ENCODE assay signal across 25 cellular contexts in the genomic region with DNA sequence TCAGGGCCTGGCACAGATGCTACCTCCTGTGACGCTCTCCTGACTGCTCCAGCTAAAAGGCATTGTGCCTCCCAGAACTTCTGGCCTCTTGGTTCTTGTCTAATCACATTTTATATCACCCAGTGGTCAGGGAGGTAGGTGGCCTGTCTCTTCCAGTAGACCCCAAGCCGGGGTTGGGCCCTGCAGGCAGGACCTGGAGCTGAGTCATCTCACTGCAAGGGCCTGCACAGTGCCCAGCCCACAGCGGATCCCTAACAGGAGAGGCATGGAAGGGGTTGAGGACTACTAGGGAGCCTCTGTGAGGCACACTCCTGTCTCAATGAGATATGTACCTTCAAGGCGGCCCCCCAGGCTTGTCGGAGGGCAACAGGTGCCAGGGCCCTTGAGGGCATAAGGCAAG. TPM values are rescaled to one million over a fixed set of nuclear protein-coding genes. Genes with fewer than 3 reads are reported as not detected.
DNase-seq lines count a peak whose midpoint lies in the region; ATAC-seq and TF ChIP-seq lines count a peak whose summit lies in the region.
"Had no signal": no experiment of that assay in that cellular context is flagged by ENCODE, and none has a peak within 500 bp of the region (broad histone marks: within the 10 kb centered on the region; RNA-seq: fewer than 3 reads in every experiment).

No MANE protein-coding gene starts in this region.

- 87 to 95% (median 93%) methylated on average over 4 to 5 of the region's 5 CpGs for WGBS in adrenal gland, 4 donors
- 100% methylated on average over 5 of the region's 5 CpGs for WGBS in esophagus muscularis mucosa

- peaks cover 32% of the 10 kb centered on the region for H3K4me1 Mint-ChIP-seq in activated CD8-positive, alpha-beta memory T cell treated with anti-CD3 and anti-CD28 coated beads, Interleukin-2, amount 10 ng/mL, durations not matched to agents 7 days and 5 days
- peaks cover 68% of the 10 kb centered on the region for H3K4me1 Mint-ChIP-seq in neural crest cell

- H3K4me3 ChIP-seq in HUES6 (ENCODE audit: low read depth, low read length) (no peak overlapping the region), adrenal gland (no peak overlapping the region), esophagus muscularis mucosa (no peak overlapping the region), MM.1S (ENCODE audit: low read length) (no peak overlapping the region)
- H3K4me3 ChIP-seq: MG63, ovary, stomach had no signal

- H3K36me3 ChIP-seq in HUES6 (ENCODE audit: control insufficient read depth, insufficient read depth, low read length), result peaks cover 74% of the 10 kb centered on the region
- peaks cover 0 to 74% of the 10 kb centered on the region in 2 donors for H3K36me3 ChIP-seq in adrenal gland (replicated peaks in 1 of 2)
- H3K36me3 ChIP-seq in esophagus muscularis mucosa, result peaks cover 56 to 78% (median 75%) of the 10 kb centered on the region in 4 donors
- H3K36me3 ChIP-seq in MM.1S (replicated peaks; ENCODE audit: insufficient read depth, low read length), result no peaks in the 10 kb centered on the region
- H3K36me3 ChIP-seq: ovary had no signal

- no peaks in the 10 kb centered on the region for H3K9me2 ChIP-seq in MM.1S (replicated peaks; ENCODE audit: insufficient read depth, low read length)
- H3K9me2 ChIP-seq: SK-N-SH had no signal

- H3K4me2 ChIP-seq in MM.1S (ENCODE audit: low read depth, low read length), result no peak overlapping the region

- no peak overlapping the region for H3K4me3 Mint-ChIP-seq in activated CD8-positive, alpha-beta memory T cell treated with anti-CD3 and anti-CD28 coated beads, Interleukin-2, amount 10 ng/mL, durations not matched to agents 7 days and 5 days
- no peak overlapping the region for H3K4me3 Mint-ChIP-seq in neural crest cell

- no peak for TF ChIP-seq EP300 in esophagus muscularis mucosa (IDR thresholded peaks at IDR 0.05)

- TF ChIP-seq POLR2A in adrenal gland (IDR thresholded peaks at IDR 0.05) (no peak), esophagus muscularis mucosa (IDR thresholded peaks at IDR 0.05; ENCODE audit: low read depth) (no peak)

- TF ChIP-seq CTCF in adrenal gland (IDR thresholded peaks at IDR 0.05), result no peak
- no peak for TF ChIP-seq CTCF in neural crest cell (conservative IDR thresholded peaks at IDR 0.05)
- no peak for TF ChIP-seq CTCF in esophagus muscularis mucosa (IDR thresholded peaks at IDR 0.05)
- no peak for TF ChIP-seq CTCF in MM.1S (IDR thresholded peaks at IDR 0.05; ENCODE audit: low read length)

- CTCF ChIA-PET in activated CD8-positive, alpha-beta memory T cell treated with anti-CD3 and anti-CD28 coated beads, Interleukin-2, amount 10 ng/mL, durations not matched to agents 7 days and 5 days (lab: Charles Lee), result interaction anchor here (0.8 kb wide), 1 partner anchor 11 kb away, joined by 4 read pairs; no protein-coding TSS in a partner anchor

- no peaks in the 10 kb centered on the region for H4K20me1 ChIP-seq in MM.1S (ENCODE audit: insufficient read depth, low read length)

- H3K9ac ChIP-seq in HUES6 (ENCODE audit: low read length), result peak overlapping the region; percentile 73
- H3K9ac ChIP-seq in MM.1S (ENCODE audit: low read length), result no peak overlapping the region

- H3K27me3 Mint-ChIP-seq in activated CD8-positive, alpha-beta memory T cell treated with anti-CD3 and anti-CD28 coated beads, Interleukin-2, amount 10 ng/mL, durations not matched to agents 7 days and 5 days, result no peaks in the 10 kb centered on the region
- no peaks in the 10 kb centered on the region for H3K27me3 Mint-ChIP-seq in neural crest cell (ENCODE audit: low read depth)

- H3K9me3 ChIP-seq in HUES6 (ENCODE audit: control insufficient read depth, insufficient read depth, low read depth, low read length) (no peaks in the 10 kb centered on the region), adrenal gland (replicated peaks in 1 of 3) (no peaks in the 10 kb centered on the region), esophagus muscularis mucosa (no peaks in the 10 kb centered on the region), MM.1S (replicated peaks; ENCODE audit: insufficient read depth, low read length) (no peaks in the 10 kb centered on the region)
- H3K9me3 ChIP-seq: BE2C, MG63, ovary, SK-N-SH, stomach had no signal

- intact Hi-C loops in adrenal gland (cut with DNase I), result no loop called here
- intact Hi-C loops in esophagus muscularis mucosa (cut with DNase I), result no loop called here

- peaks cover 25% of the 10 kb centered on the region for H3K79me2 ChIP-seq in MM.1S (ENCODE audit: low read length)

- DNase-seq in activated CD8-positive, alpha-beta memory T cell treated with anti-CD3 and anti-CD28 coated beads, Interleukin-2, amount 10 ng/mL, durations not matched to agents 7 days and 5 days, result no peak
- no peak for DNase-seq in activated CD8-positive, alpha-beta memory T cell treated with anti-CD3 and anti-CD28 coated beads for 24 hours
- DNase-seq in adrenal gland (no peak), neural crest cell (ENCODE audit: low read depth, low spot score) (no peak), esophagus muscularis mucosa (ENCODE audit: extremely low spot score) (no peak), MM.1S (no peak)
- DNase-seq: 8988T; aorta; BE2C; effector CD8-positive, alpha-beta T cell; glutamatergic neuron; left ventricle myocardium superior; MG63; NCI-H1436 treated with DMSO at 0.1 percent for 48 hours; NCI-H82; ovary; SK-N-SH; stomach had no signal

- H3K27ac Mint-ChIP-seq in activated CD8-positive, alpha-beta memory T cell treated with anti-CD3 and anti-CD28 coated beads, Interleukin-2, amount 10 ng/mL, durations not matched to agents 7 days and 5 days, result peak overlapping the region; percentile 30
- peak overlapping the region; percentile 39 for H3K27ac Mint-ChIP-seq in neural crest cell (ENCODE audit: unreplicated experiment)

- H3K4me1 ChIP-seq in HUES6 (ENCODE audit: control insufficient read depth, insufficient read depth, low read length) (peaks cover 81% of the 10 kb centered on the region), adrenal gland (replicated peaks in 1 of 2) (peaks cover 11 to 49% of the 10 kb centered on the region in 2 donors), esophagus muscularis mucosa (peaks cover 50 to 64% (median 54%) of the 10 kb centered on the region in 4 donors), MM.1S (ENCODE audit: low read length) (peaks cover 9% of the 10 kb centered on the region)

- H2AFZ ChIP-seq in MM.1S (ENCODE audit: low read length), result no peak overlapping the region

- H3K36me3 Mint-ChIP-seq in activated CD8-positive, alpha-beta memory T cell treated with anti-CD3 and anti-CD28 coated beads, Interleukin-2, amount 10 ng/mL, durations not matched to agents 7 days and 5 days, result peaks cover 52% of the 10 kb centered on the region
- peaks cover 14% of the 10 kb centered on the region for H3K36me3 Mint-ChIP-seq in neural crest cell (ENCODE audit: low read depth)

- no peaks in the 10 kb centered on the region for H3K27me3 ChIP-seq in HUES6 (ENCODE audit: control insufficient read depth, insufficient read depth, low read length)
- no peaks in the 10 kb centered on the region for H3K27me3 ChIP-seq in adrenal gland
- H3K27me3 ChIP-seq in esophagus muscularis mucosa, result no peaks in the 10 kb centered on the region
- H3K27me3 ChIP-seq in MM.1S (replicated peaks; ENCODE audit: insufficient read depth, low read length), result no peaks in the 10 kb centered on the region
- H3K27me3 ChIP-seq: BE2C, MG63, ovary, stomach had no signal

- peak overlapping the region; percentile 92 for H3K27ac ChIP-seq in HUES6 (ENCODE audit: low read depth, low read length)
- H3K27ac ChIP-seq in adrenal gland, result peak overlapping the region in 3 of 5 donors; percentile 36 to 61 (median 54)
- peak overlapping the region in 2 of 4 donors; percentile 13 to 49 for H3K27ac ChIP-seq in esophagus muscularis mucosa (replicated peaks in 1 of 4)
- no peak overlapping the region for H3K27ac ChIP-seq in MM.1S (ENCODE audit: low read length)
- H3K27ac ChIP-seq: ovary had no signal

- H3K9me3 Mint-ChIP-seq in activated CD8-positive, alpha-beta memory T cell treated with anti-CD3 and anti-CD28 coated beads, Interleukin-2, amount 10 ng/mL, durations not matched to agents 7 days and 5 days (ENCODE audit: low read depth), result no peaks in the 10 kb centered on the region
- no peaks in the 10 kb centered on the region for H3K9me3 Mint-ChIP-seq in neural crest cell

- H3F3A ChIP-seq in MM.1S (ENCODE audit: insufficient read depth, low read length), result peaks cover 1% of the 10 kb centered on the region; the same call in 1 of the 2 replicates

- no peak for ATAC-seq in activated CD8-positive, alpha-beta memory T cell treated with anti-CD3 and anti-CD28 coated beads, Interleukin-2, amount 10 ng/mL, durations not matched to agents 7 days and 5 days
- no peak for ATAC-seq in GM19328 (IDR thresholded peaks at IDR 0.05; ENCODE audit: unreplicated experiment)
- ATAC-seq: activated CD4-positive, CD25-positive, alpha-beta regulatory T cell treated with anti-CD3 and anti-CD28 coated beads, Interleukin-2, amount 50 U/mL, for 24 hours; sciatic nerve had no signal

RNA-seq across cellular contexts. Expression of a gene that starts 6.4 kb away (rescaled TPM):
- total RNA-seq in activated CD8-positive, alpha-beta memory T cell treated with anti-CD3 and anti-CD28 coated beads, Interleukin-2, amount 10 ng/mL, durations not matched to agents 7 days and 5 days, result 10 to 100 TPM; 64.9 to 80.3 TPM
- 10 to 100 TPM; 44.6 to 76.6 (median 58.3) TPM for total RNA-seq in adrenal gland
- 100 to 1,000 TPM in 2 of 3 donors, 10 to 100 TPM in 1; 32.4 to 121 (median 104) TPM for polyA plus RNA-seq in adrenal gland
- 63.6 and 71.1 TPM in 2 replicates for total RNA-seq in neural crest cell
- 10 to 100 TPM; 36.4 to 65.3 (median 55.4) TPM for total RNA-seq in esophagus muscularis mucosa

RNA-seq across cellular contexts. Expression of a gene that starts 21.2 kb away (rescaled TPM):
- total RNA-seq in activated CD8-positive, alpha-beta memory T cell treated with anti-CD3 and anti-CD28 coated beads, Interleukin-2, amount 10 ng/mL, durations not matched to agents 7 days and 5 days, result not detected
- not detected for total RNA-seq in adrenal gland
- not detected for polyA plus RNA-seq in adrenal gland
- not detected in 2 replicates for total RNA-seq in neural crest cell
- not detected for total RNA-seq in esophagus muscularis mucosa
- total RNA-seq: aorta, cerebellum, fibroblast of lung, left ventricle myocardium superior, ovary, sciatic nerve, stomach, ureter had no signal
- polyA plus RNA-seq: fibroblast of lung, ovary, SK-N-SH, stomach had no signal

RNA-seq across cellular contexts. Expression of a gene that starts 35.9 kb away (rescaled TPM):
- total RNA-seq in activated CD8-positive, alpha-beta memory T cell treated with anti-CD3 and anti-CD28 coated beads, Interleukin-2, amount 10 ng/mL, durations not matched to agents 7 days and 5 days, result not detected
- 1 to 10 TPM in 3 of 8 donors, under 1 TPM in 2, not detected in 3; 0.22 to 1.6 (median 1.1) TPM for total RNA-seq in adrenal gland
- under 1 TPM; 0.32 to 0.71 (median 0.44) TPM for polyA plus RNA-seq in adrenal gland
- 0.72 and 0.89 TPM in 2 replicates for total RNA-seq in neural crest cell
- 1 to 10 TPM; 1.2 to 2.8 (median 1.7) TPM for total RNA-seq in esophagus muscularis mucosa
